In the genomic region with DNA sequence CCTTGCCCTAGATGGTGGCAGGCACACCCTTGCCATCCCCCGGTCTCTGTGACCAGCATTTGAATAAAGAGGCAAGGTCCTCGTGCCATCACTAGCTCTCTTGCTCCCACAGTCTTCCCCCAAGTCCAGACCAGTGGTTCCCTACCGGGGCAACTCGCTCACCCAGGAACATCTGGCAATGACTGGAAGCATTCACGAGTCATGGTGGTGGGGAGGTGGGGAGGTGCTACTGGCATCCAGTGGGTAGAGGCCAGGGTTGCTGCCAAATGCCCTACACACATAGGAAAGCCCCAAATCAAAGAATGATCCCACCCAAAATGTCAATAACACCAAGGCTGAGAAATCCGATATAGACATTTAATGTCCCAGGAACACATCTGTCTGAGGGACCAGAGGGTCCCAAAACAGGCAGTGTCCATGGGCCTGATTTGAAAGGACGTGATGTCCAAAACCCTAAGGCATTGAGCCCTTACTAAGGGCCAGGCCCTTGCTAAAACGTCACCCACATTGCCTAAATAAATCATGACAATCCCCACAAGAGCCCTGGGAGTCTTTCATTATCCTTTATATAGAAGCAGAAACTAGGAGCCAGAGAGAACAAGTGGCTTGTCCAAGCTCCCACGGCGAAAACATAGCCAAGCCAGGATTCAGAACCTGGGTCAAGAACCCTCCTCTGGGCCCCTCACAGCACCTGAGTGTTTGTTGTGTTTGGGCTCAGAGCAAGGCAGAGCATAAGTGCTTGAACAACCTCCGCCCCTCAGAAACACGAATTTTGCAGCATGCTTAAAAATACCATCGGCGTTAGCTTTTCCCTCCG, we compare ENCODE assay signal across 19 cellular contexts.
"Had no signal": no experiment of that assay in that cellular context is flagged by ENCODE, and none has a peak within 500 bp of the region (broad histone marks: within the 10 kb centered on the region; RNA-seq: fewer than 3 reads in every experiment).

No MANE protein-coding gene starts in this region.

- FAIRE-seq: endothelial cell of umbilical vein had no signal

- H3K27ac ChIP-seq: brain microvascular endothelial cell, right lobe of liver, vagina had no signal

- H3K27me3 Mint-ChIP-seq: activated naive CD8-positive, alpha-beta T cell treated with anti-CD3 and anti-CD28 coated beads, Interleukin-2, amount 10 ng/mL, durations not matched to agents 7 days and 5 days had no signal

- H3K4me1 Mint-ChIP-seq: activated CD4-positive, alpha-beta T cell treated with anti-CD3 and anti-CD28 coated beads, Interleukin-2, amount 10 ng/mL, durations not matched to agents 7 days and 5 days; natural killer cell had no signal

- H3K36me3 Mint-ChIP-seq: activated naive CD8-positive, alpha-beta T cell treated with anti-CD3 and anti-CD28 coated beads, Interleukin-2, amount 10 ng/mL, durations not matched to agents 7 days and 5 days; natural killer cell had no signal

- H3K36me3 ChIP-seq: brain microvascular endothelial cell, right lobe of liver, stomach, tibial nerve, vagina had no signal

- H3K4me1 ChIP-seq: right lobe of liver, tibial nerve, vagina had no signal

- H3K9me3 ChIP-seq: mucosa of descending colon, right lobe of liver, stomach, tibial nerve, vagina had no signal

- H3K9me3 Mint-ChIP-seq: activated CD4-positive, alpha-beta T cell treated with anti-CD3 and anti-CD28 coated beads, Interleukin-2, amount 10 ng/mL, durations not matched to agents 7 days and 5 days; activated T-helper 1 cell treated with anti-CD3 and anti-CD28 coated beads, Interleukin-12 subunit alpha, Interleukin-12 subunit beta, Interleukin-2, Interleukin-4 antibody, amounts not matched to agents 30 ng/mL and 10 ng/mL and 1 ng/mL, durations not matched to agents 14 hours and 24 hours and 36 hours; natural killer cell had no signal

- H3K4me3 Mint-ChIP-seq: activated CD4-positive, alpha-beta T cell treated with anti-CD3 and anti-CD28 coated beads, Interleukin-2, amount 10 ng/mL, durations not matched to agents 7 days and 5 days; activated naive CD8-positive, alpha-beta T cell treated with anti-CD3 and anti-CD28 coated beads, Interleukin-2, amount 10 ng/mL, durations not matched to agents 7 days and 5 days; activated T-helper 1 cell treated with anti-CD3 and anti-CD28 coated beads, Interleukin-12 subunit alpha, Interleukin-12 subunit beta, Interleukin-2, Interleukin-4 antibody, amounts not matched to agents 30 ng/mL and 10 ng/mL and 1 ng/mL, durations not matched to agents 14 hours and 24 hours and 36 hours; natural killer cell had no signal

- DNase-seq: activated CD4-positive, alpha-beta T cell treated with anti-CD3 and anti-CD28 coated beads, Interleukin-2, amount 10 ng/mL, durations not matched to agents 7 days and 5 days; activated CD4-positive, CD25-positive, alpha-beta regulatory T cell; activated CD8-positive, alpha-beta memory T cell treated with anti-CD3 and anti-CD28 coated beads, Interleukin-2, amount 50 U/mL, for 48 hours; activated naive CD8-positive, alpha-beta T cell treated with anti-CD3 and anti-CD28 coated beads, Interleukin-2, amount 10 ng/mL, durations not matched to agents 7 days and 5 days; brain microvascular endothelial cell; cerebellar nuclear complex; effector CD8-positive, alpha-beta T cell; foreskin melanocyte; head of caudate nucleus; mucosa of descending colon; natural killer cell; right lobe of liver; stimulated activated CD4-positive, alpha-beta T cell treated with anti-CD3 and anti-CD28 coated beads, Interleukin-1b, Interleukin-23, amount 100 ng/mL, for 48 hours; stomach; SW 1271 had no signal

- H3K27me3 ChIP-seq: brain microvascular endothelial cell, right lobe of liver, stomach, tibial nerve, vagina had no signal

- ATAC-seq: mucosa of descending colon, natural killer cell, right lobe of liver had no signal

- H3K4me3 ChIP-seq: mucosa of descending colon, right lobe of liver, stomach, tibial nerve, vagina had no signal

- H3K27ac Mint-ChIP-seq: activated CD4-positive, alpha-beta T cell treated with anti-CD3 and anti-CD28 coated beads, Interleukin-2, amount 10 ng/mL, durations not matched to agents 7 days and 5 days; activated naive CD8-positive, alpha-beta T cell treated with anti-CD3 and anti-CD28 coated beads, Interleukin-2, amount 10 ng/mL, durations not matched to agents 7 days and 5 days; activated T-helper 1 cell treated with anti-CD3 and anti-CD28 coated beads, Interleukin-12 subunit alpha, Interleukin-12 subunit beta, Interleukin-2, Interleukin-4 antibody, amounts not matched to agents 30 ng/mL and 10 ng/mL and 1 ng/mL, durations not matched to agents 14 hours and 24 hours and 36 hours; natural killer cell had no signal
